8 cellular contexts compared by ENCODE assay signal in the genomic region with DNA sequence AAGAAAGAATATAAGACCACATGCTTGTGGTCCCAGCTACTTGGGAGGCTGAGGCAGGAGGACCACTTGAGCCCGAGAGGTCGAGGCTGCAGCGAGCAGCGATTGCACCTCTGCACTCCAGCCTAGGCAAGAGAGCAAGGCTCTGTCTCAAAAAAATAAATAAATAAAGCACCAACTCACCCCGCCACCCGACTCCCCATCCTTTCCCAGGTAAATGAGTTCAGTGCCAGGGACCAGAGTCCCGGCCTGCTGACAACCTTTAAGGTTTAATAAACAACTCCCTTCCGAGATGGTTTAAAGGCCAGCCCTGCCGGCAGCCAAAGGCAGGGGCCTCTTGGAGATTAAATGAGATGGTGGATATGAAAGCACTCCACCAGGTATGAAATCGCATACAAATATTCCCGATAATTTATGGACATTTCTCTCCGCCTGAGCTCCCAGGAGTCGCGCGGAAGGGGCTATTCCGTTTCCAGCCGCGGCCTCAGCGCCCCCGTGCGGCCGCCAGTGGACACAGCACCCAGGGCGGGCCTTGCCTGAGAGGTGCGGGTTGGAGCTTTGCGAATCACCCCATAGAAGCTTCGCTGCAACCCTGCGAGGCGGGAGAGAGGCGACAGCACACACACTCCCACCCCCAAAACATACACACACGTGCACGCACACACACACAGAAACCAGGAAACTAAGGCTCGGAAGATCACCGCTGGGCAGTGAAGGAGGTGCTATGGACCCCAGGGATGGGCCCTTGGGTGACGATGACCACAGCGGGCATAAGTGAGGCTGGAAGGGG.
DNase-seq lines count a peak whose midpoint lies in the region; ATAC-seq and TF ChIP-seq lines count a peak whose summit lies in the region.

No MANE protein-coding gene starts in this region.

- in situ Hi-C loops in GM13976 (cut with MboI; ENCODE audit: low sequenced_read_pairs, unreplicated experiment): no loop called here
- in situ Hi-C loops in T47D (cut with HindIII; ENCODE audit: low pct_unique_long_range_greater_than_20kb, low sequenced_read_pairs): no loop called here

- H3K4me3 ChIP-seq in NB4 (ENCODE audit: low read depth, low read length) (no peak overlapping the region), WI38 (ENCODE audit: low read depth, low read length) (no peak overlapping the region)

- peak; percentile 85 for DNase-seq in GM13976 (ENCODE audit: low spot score)
- DNase-seq in NB4 (ENCODE audit: low read depth): peak; percentile 61
- DNase-seq in T47D (ENCODE audit: low read depth in 1 of 2, low spot score in 1 of 2): peak; percentile 75 to 80
- DNase-seq in islet precursor cell: peak; percentile 90
- peak; percentile 36 for DNase-seq in stimulated activated CD4-positive, alpha-beta T cell treated with anti-CD3 and anti-CD28 coated beads, Interleukin-2, amount 100 ng/mL, for 4 hours (ENCODE audit: low read depth)

- no peak for TF ChIP-seq POLR2A in NB4 (IDR thresholded peaks at IDR 0.05; ENCODE audit: extremely low read depth, insufficient read length)

- ATAC-seq in GM18861 (IDR thresholded peaks at IDR 0.05; ENCODE audit: unreplicated experiment) (no peak), GM18517 (IDR thresholded peaks at IDR 0.05; ENCODE audit: unreplicated experiment) (no peak)

- peak; percentile 93 for TF ChIP-seq CTCF in GM13976 (IDR thresholded peaks at IDR 0.05; ENCODE audit: borderline replicate concordance, control extremely low read depth, extremely low read depth, insufficient read depth, missing control alignments)
- peak; percentile 92 for TF ChIP-seq CTCF in NB4 (IDR thresholded peaks at IDR 0.05; ENCODE audit: low read depth, low read length)
- peak; percentile 97 for TF ChIP-seq CTCF in WI38 (IDR thresholded peaks at IDR 0.05; ENCODE audit: low read depth, low read length)

Comparison
In these comparisons a context has a peak if more than half of its experiments do, and no peak if none do; other contexts are left out.
1. DNase-seq: peak in every context shown above with its lines; median percentile 90 in islet precursor cell; 85 in GM13976; 78 in T47D; 61 in NB4; 36 in stimulated activated CD4-positive, alpha-beta T cell treated with anti-CD3 and anti-CD28 coated beads, Interleukin-2, amount 100 ng/mL, for 4 hours.